ENCODE assay signal across 1 cellular context in genomic region chr18:25351773-25352628, GRCh38.
TF ChIP-seq lines count a peak whose summit lies in the region.

Gene ZNF521 (minus strand): TSS chr18:25352166. CDS start chr18:25350946, 1,220 bp downstream.

TF ChIP-seq in HepG2, 621 proteins besides CTCF, POLR2A, EP300 and RAD21 (continued from another document):
- no peak for TF ChIP-seq DMTF1 (CRISPR knock-in tag; IDR thresholded peaks at IDR 0.05)
- no peak for TF ChIP-seq GATA4 (IDR thresholded peaks at IDR 0.05; ENCODE audit: borderline replicate concordance, low read depth)
- TF ChIP-seq ZFP62 (CRISPR knock-in tag; IDR thresholded peaks at IDR 0.05): no peak
- no peak for TF ChIP-seq KLF16 (CRISPR knock-in tag; IDR thresholded peaks at IDR 0.05)
- TF ChIP-seq CREM (IDR thresholded peaks at IDR 0.05): no peak
- no peak for TF ChIP-seq CREM (CRISPR knock-in tag; IDR thresholded peaks at IDR 0.05)
- TF ChIP-seq FOXK1 (CRISPR knock-in tag; IDR thresholded peaks at IDR 0.05; ENCODE audit: borderline replicate concordance, low read depth): no peak
- no peak for TF ChIP-seq CSRNP2 (CRISPR knock-in tag; conservative IDR thresholded peaks at IDR 0.05; ENCODE audit: low read depth)
- 0 out of 2 replicates have a peak, but pooled peaks have one; percentile 26 for TF ChIP-seq ARID5B (CRISPR knock-in tag; IDR thresholded peaks at IDR 0.05)
- no peak for TF ChIP-seq ZNF670 (CRISPR knock-in tag; IDR thresholded peaks at IDR 0.05; ENCODE audit: borderline replicate concordance)
- no peak; the same call in 1 of the 2 replicates for TF ChIP-seq GABPB1 (CRISPR knock-in tag; IDR thresholded peaks at IDR 0.05)
- 0 out of 2 replicates have a peak, but pooled peaks have one; percentile 49 for TF ChIP-seq KLF12 (CRISPR knock-in tag; IDR thresholded peaks at IDR 0.05; ENCODE audit: borderline replicate concordance)
- no peak for TF ChIP-seq SSRP1 (CRISPR knock-in tag; IDR thresholded peaks at IDR 0.05)
- no peak for TF ChIP-seq NR2F6 (IDR thresholded peaks at IDR 0.05)
- TF ChIP-seq NR2F6 (CRISPR knock-in tag; IDR thresholded peaks at IDR 0.05): no peak
- peak; percentile 55; the same call in 1 of the 2 replicates for TF ChIP-seq MAZ (IDR thresholded peaks at IDR 0.05; ENCODE audit: borderline replicate concordance, low read depth, low read length)
- TF ChIP-seq MAZ (CRISPR knock-in tag; IDR thresholded peaks at IDR 0.05; ENCODE audit: low read depth): no peak
- no peak for TF ChIP-seq NR0B2 (CRISPR knock-in tag; IDR thresholded peaks at IDR 0.05)
- no peak for TF ChIP-seq ZNF225 (CRISPR knock-in tag; IDR thresholded peaks at IDR 0.05)
- peak; percentile 89 for TF ChIP-seq ZNF263 (CRISPR knock-in tag; IDR thresholded peaks at IDR 0.05)
- no peak for TF ChIP-seq ZNF10 (CRISPR knock-in tag; IDR thresholded peaks at IDR 0.05; ENCODE audit: borderline replicate concordance, low read depth)
- TF ChIP-seq SP140L (CRISPR knock-in tag; IDR thresholded peaks at IDR 0.05; ENCODE audit: borderline replicate concordance): no peak
- no peak for TF ChIP-seq NFKB2 (CRISPR knock-in tag; IDR thresholded peaks at IDR 0.05; ENCODE audit: borderline replicate concordance)
- peak; percentile 47; the same call in 1 of the 2 replicates for TF ChIP-seq KDM2A (CRISPR knock-in tag; IDR thresholded peaks at IDR 0.05; ENCODE audit: borderline replicate concordance, low read depth)
- no peak for TF ChIP-seq KAT7 (CRISPR knock-in tag; IDR thresholded peaks at IDR 0.05; ENCODE audit: borderline replicate concordance)
- TF ChIP-seq ZNF709 (CRISPR knock-in tag; IDR thresholded peaks at IDR 0.05): no peak
- TF ChIP-seq ZNF724P (CRISPR knock-in tag; IDR thresholded peaks at IDR 0.05; ENCODE audit: borderline replicate concordance): no peak
- no peak for TF ChIP-seq KMT2B (CRISPR knock-in tag; IDR thresholded peaks at IDR 0.05)
- 0 out of 2 replicates have a peak, but pooled peaks have one; percentile 11 for TF ChIP-seq ZNF687 (CRISPR knock-in tag; IDR thresholded peaks at IDR 0.05)
- no peak for TF ChIP-seq MTF1 (CRISPR knock-in tag; IDR thresholded peaks at IDR 0.05)
- TF ChIP-seq SAP130 (CRISPR knock-in tag; IDR thresholded peaks at IDR 0.05; ENCODE audit: low read depth): peak; percentile 11; the same call in 1 of the 2 replicates
- peak; percentile 54 for TF ChIP-seq HNRNPLL (IDR thresholded peaks at IDR 0.05; ENCODE audit: low read depth, low read length, poor library complexity, severe bottlenecking)
- no peak for TF ChIP-seq ERF (CRISPR knock-in tag; IDR thresholded peaks at IDR 0.05)
- TF ChIP-seq THAP7 (CRISPR knock-in tag; IDR thresholded peaks at IDR 0.05): no peak
- TF ChIP-seq SMAD9 (CRISPR knock-in tag; IDR thresholded peaks at IDR 0.05): no peak
TF ChIP-seq in HepG2: peak in this region for 15.
